In the genomic region with DNA sequence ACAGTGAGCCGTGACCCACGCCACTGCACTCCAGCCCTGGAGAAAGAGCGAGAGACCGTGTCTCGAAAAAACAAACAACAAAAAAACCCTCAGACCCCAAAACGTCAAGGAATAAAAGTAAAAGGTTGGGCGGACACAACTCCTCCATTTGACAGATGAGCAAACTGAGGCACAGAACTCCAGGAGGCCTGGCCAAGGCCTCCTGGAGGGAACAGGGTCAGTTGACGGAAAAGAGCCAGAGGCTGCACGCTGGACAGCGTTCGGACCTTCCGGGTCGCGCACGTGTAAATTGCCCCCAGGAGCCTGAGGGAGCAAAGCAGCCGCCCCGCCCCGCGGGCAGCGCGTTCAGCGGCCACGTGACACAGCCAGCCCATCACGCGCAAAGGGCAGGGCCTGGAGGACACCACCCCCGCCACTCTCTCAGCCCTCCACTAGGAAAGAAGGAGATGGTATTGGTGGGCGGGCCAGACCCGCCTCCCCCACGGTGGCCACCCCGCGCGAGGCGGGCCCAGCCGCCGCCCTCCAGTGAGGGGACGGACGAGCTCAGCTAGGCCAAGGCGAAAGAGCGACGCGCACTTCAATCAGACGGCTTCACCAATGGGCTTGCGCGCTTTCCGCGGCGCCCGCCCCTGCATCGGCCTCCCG, we compare ENCODE assay signal across 1 cellular context.
TF ChIP-seq lines count a peak whose summit lies in the region.

No MANE protein-coding gene starts in this region.

TF ChIP-seq in HepG2, 621 proteins besides CTCF, POLR2A, EP300 and RAD21 (continued from another document and continues in another):
- TF ChIP-seq, protein P1, sequence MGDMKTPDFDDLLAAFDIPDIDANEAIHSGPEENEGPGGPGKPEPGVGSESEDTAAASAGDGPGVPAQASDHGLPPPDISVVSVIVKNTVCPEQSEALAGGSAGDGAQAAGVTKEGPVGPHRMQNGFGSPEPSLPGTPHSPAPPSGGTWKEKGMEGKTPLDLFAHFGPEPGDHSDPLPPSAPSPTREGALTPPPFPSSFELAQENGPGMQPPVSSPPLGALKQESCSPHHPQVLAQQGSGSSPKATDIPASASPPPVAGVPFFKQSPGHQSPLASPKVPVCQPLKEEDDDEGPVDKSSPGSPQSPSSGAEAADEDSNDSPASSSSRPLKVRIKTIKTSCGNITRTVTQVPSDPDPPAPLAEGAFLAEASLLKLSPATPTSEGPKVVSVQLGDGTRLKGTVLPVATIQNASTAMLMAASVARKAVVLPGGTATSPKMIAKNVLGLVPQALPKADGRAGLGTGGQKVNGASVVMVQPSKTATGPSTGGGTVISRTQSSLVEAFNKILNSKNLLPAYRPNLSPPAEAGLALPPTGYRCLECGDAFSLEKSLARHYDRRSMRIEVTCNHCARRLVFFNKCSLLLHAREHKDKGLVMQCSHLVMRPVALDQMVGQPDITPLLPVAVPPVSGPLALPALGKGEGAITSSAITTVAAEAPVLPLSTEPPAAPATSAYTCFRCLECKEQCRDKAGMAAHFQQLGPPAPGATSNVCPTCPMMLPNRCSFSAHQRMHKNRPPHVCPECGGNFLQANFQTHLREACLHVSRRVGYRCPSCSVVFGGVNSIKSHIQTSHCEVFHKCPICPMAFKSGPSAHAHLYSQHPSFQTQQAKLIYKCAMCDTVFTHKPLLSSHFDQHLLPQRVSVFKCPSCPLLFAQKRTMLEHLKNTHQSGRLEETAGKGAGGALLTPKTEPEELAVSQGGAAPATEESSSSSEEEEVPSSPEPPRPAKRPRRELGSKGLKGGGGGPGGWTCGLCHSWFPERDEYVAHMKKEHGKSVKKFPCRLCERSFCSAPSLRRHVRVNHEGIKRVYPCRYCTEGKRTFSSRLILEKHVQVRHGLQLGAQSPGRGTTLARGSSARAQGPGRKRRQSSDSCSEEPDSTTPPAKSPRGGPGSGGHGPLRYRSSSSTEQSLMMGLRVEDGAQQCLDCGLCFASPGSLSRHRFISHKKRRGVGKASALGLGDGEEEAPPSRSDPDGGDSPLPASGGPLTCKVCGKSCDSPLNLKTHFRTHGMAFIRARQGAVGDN (CRISPR knock-in tag; IDR thresholded peaks at IDR 0.05): peak; percentile 99
- no peak for TF ChIP-seq NBN (conservative IDR thresholded peaks at IDR 0.05)
- TF ChIP-seq ONECUT2 (CRISPR knock-in tag; IDR thresholded peaks at IDR 0.05): no peak
- no peak for TF ChIP-seq ZNF589 (CRISPR knock-in tag; conservative IDR thresholded peaks at IDR 0.05)
- TF ChIP-seq GZF1 (CRISPR knock-in tag; IDR thresholded peaks at IDR 0.05): no peak
- TF ChIP-seq ZNF207 (IDR thresholded peaks at IDR 0.05; ENCODE audit: borderline replicate concordance): no peak
- no peak for TF ChIP-seq NKX3-1 (CRISPR knock-in tag; IDR thresholded peaks at IDR 0.05)
- TF ChIP-seq MIER3 (CRISPR knock-in tag; IDR thresholded peaks at IDR 0.05; ENCODE audit: borderline replicate concordance): no peak; the same call in 1 of the 2 replicates
- TF ChIP-seq ARNT (IDR thresholded peaks at IDR 0.05): no peak
- no peak for TF ChIP-seq MBNL3 (CRISPR knock-in tag; conservative IDR thresholded peaks at IDR 0.05)
- TF ChIP-seq FOXJ3 (CRISPR knock-in tag; IDR thresholded peaks at IDR 0.05; ENCODE audit: borderline replicate concordance): no peak
- TF ChIP-seq, protein P2, sequence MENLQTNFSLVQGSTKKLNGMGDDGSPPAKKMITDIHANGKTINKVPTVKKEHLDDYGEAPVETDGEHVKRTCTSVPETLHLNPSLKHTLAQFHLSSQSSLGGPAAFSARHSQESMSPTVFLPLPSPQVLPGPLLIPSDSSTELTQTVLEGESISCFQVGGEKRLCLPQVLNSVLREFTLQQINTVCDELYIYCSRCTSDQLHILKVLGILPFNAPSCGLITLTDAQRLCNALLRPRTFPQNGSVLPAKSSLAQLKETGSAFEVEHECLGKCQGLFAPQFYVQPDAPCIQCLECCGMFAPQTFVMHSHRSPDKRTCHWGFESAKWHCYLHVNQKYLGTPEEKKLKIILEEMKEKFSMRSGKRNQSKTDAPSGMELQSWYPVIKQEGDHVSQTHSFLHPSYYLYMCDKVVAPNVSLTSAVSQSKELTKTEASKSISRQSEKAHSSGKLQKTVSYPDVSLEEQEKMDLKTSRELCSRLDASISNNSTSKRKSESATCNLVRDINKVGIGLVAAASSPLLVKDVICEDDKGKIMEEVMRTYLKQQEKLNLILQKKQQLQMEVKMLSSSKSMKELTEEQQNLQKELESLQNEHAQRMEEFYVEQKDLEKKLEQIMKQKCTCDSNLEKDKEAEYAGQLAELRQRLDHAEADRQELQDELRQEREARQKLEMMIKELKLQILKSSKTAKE (CRISPR knock-in tag; IDR thresholded peaks at IDR 0.05; ENCODE audit: borderline replicate concordance): no peak
- TF ChIP-seq FOXM1 (CRISPR knock-in tag; IDR thresholded peaks at IDR 0.05): no peak
- TF ChIP-seq ZNF598 (CRISPR knock-in tag; IDR thresholded peaks at IDR 0.05; ENCODE audit: borderline replicate concordance): no peak
- TF ChIP-seq, protein P3, sequence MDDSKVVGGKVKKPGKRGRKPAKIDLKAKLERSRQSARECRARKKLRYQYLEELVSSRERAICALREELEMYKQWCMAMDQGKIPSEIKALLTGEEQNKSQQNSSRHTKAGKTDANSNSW (CRISPR knock-in tag; IDR thresholded peaks at IDR 0.05; ENCODE audit: borderline replicate concordance): no peak
- 0 out of 2 replicates have a peak, but pooled peaks have one; percentile 12 for TF ChIP-seq ZKSCAN1 (IDR thresholded peaks at IDR 0.05; ENCODE audit: low read length)
- no peak for TF ChIP-seq ZNF660 (CRISPR knock-in tag; IDR thresholded peaks at IDR 0.05; ENCODE audit: borderline replicate concordance, low read depth)
- no peak; the same call in 1 of the 2 replicates for TF ChIP-seq ZNF724P (CRISPR knock-in tag; IDR thresholded peaks at IDR 0.05; ENCODE audit: borderline replicate concordance)
- TF ChIP-seq, protein P4, sequence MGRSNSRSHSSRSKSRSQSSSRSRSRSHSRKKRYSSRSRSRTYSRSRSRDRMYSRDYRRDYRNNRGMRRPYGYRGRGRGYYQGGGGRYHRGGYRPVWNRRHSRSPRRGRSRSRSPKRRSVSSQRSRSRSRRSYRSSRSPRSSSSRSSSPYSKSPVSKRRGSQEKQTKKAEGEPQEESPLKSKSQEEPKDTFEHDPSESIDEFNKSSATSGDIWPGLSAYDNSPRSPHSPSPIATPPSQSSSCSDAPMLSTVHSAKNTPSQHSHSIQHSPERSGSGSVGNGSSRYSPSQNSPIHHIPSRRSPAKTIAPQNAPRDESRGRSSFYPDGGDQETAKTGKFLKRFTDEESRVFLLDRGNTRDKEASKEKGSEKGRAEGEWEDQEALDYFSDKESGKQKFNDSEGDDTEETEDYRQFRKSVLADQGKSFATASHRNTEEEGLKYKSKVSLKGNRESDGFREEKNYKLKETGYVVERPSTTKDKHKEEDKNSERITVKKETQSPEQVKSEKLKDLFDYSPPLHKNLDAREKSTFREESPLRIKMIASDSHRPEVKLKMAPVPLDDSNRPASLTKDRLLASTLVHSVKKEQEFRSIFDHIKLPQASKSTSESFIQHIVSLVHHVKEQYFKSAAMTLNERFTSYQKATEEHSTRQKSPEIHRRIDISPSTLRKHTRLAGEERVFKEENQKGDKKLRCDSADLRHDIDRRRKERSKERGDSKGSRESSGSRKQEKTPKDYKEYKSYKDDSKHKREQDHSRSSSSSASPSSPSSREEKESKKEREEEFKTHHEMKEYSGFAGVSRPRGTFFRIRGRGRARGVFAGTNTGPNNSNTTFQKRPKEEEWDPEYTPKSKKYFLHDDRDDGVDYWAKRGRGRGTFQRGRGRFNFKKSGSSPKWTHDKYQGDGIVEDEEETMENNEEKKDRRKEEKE (IDR thresholded peaks at IDR 0.05): no peak
- TF ChIP-seq CC2D1A (CRISPR knock-in tag; IDR thresholded peaks at IDR 0.05): no peak
- TF ChIP-seq ZFP62 (CRISPR knock-in tag; IDR thresholded peaks at IDR 0.05): no peak
- TF ChIP-seq ZNF672 (CRISPR knock-in tag; IDR thresholded peaks at IDR 0.05): no peak
- TF ChIP-seq, protein P5, sequence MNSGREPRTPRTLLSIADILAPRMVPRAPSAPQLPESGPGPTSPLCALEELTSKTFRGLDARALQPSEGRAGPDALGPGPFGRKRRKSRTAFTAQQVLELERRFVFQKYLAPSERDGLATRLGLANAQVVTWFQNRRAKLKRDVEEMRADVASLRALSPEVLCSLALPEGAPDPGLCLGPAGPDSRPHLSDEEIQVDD (CRISPR knock-in tag; IDR thresholded peaks at IDR 0.05; ENCODE audit: borderline replicate concordance): peak; percentile 85; the same call in 1 of the 2 replicates
- TF ChIP-seq, protein P6, sequence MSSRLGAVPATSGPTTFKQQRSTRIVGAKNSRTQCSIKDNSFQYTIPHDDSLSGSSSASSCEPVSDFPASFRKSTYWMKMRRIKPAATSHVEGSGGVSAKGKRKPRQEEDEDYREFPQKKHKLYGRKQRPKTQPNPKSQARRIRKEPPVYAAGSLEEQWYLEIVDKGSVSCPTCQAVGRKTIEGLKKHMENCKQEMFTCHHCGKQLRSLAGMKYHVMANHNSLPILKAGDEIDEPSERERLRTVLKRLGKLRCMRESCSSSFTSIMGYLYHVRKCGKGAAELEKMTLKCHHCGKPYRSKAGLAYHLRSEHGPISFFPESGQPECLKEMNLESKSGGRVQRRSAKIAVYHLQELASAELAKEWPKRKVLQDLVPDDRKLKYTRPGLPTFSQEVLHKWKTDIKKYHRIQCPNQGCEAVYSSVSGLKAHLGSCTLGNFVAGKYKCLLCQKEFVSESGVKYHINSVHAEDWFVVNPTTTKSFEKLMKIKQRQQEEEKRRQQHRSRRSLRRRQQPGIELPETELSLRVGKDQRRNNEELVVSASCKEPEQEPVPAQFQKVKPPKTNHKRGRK (CRISPR knock-in tag; IDR thresholded peaks at IDR 0.05): no peak
- TF ChIP-seq KLF15 (CRISPR knock-in tag; IDR thresholded peaks at IDR 0.05; ENCODE audit: borderline replicate concordance): peak; percentile 77; the same call in 1 of the 2 replicates
- TF ChIP-seq, protein P7, sequence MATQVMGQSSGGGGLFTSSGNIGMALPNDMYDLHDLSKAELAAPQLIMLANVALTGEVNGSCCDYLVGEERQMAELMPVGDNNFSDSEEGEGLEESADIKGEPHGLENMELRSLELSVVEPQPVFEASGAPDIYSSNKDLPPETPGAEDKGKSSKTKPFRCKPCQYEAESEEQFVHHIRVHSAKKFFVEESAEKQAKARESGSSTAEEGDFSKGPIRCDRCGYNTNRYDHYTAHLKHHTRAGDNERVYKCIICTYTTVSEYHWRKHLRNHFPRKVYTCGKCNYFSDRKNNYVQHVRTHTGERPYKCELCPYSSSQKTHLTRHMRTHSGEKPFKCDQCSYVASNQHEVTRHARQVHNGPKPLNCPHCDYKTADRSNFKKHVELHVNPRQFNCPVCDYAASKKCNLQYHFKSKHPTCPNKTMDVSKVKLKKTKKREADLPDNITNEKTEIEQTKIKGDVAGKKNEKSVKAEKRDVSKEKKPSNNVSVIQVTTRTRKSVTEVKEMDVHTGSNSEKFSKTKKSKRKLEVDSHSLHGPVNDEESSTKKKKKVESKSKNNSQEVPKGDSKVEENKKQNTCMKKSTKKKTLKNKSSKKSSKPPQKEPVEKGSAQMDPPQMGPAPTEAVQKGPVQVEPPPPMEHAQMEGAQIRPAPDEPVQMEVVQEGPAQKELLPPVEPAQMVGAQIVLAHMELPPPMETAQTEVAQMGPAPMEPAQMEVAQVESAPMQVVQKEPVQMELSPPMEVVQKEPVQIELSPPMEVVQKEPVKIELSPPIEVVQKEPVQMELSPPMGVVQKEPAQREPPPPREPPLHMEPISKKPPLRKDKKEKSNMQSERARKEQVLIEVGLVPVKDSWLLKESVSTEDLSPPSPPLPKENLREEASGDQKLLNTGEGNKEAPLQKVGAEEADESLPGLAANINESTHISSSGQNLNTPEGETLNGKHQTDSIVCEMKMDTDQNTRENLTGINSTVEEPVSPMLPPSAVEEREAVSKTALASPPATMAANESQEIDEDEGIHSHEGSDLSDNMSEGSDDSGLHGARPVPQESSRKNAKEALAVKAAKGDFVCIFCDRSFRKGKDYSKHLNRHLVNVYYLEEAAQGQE (IDR thresholded peaks at IDR 0.05; ENCODE audit: borderline replicate concordance in 1 of 2, low read depth in 1 of 2, low read length in 2 of 2): peak; percentile 41 to 88
- TF ChIP-seq TBL1XR1 (IDR thresholded peaks at IDR 0.05; ENCODE audit: borderline replicate concordance, low read length, partially characterized antibody): no peak
- TF ChIP-seq, protein P8, sequence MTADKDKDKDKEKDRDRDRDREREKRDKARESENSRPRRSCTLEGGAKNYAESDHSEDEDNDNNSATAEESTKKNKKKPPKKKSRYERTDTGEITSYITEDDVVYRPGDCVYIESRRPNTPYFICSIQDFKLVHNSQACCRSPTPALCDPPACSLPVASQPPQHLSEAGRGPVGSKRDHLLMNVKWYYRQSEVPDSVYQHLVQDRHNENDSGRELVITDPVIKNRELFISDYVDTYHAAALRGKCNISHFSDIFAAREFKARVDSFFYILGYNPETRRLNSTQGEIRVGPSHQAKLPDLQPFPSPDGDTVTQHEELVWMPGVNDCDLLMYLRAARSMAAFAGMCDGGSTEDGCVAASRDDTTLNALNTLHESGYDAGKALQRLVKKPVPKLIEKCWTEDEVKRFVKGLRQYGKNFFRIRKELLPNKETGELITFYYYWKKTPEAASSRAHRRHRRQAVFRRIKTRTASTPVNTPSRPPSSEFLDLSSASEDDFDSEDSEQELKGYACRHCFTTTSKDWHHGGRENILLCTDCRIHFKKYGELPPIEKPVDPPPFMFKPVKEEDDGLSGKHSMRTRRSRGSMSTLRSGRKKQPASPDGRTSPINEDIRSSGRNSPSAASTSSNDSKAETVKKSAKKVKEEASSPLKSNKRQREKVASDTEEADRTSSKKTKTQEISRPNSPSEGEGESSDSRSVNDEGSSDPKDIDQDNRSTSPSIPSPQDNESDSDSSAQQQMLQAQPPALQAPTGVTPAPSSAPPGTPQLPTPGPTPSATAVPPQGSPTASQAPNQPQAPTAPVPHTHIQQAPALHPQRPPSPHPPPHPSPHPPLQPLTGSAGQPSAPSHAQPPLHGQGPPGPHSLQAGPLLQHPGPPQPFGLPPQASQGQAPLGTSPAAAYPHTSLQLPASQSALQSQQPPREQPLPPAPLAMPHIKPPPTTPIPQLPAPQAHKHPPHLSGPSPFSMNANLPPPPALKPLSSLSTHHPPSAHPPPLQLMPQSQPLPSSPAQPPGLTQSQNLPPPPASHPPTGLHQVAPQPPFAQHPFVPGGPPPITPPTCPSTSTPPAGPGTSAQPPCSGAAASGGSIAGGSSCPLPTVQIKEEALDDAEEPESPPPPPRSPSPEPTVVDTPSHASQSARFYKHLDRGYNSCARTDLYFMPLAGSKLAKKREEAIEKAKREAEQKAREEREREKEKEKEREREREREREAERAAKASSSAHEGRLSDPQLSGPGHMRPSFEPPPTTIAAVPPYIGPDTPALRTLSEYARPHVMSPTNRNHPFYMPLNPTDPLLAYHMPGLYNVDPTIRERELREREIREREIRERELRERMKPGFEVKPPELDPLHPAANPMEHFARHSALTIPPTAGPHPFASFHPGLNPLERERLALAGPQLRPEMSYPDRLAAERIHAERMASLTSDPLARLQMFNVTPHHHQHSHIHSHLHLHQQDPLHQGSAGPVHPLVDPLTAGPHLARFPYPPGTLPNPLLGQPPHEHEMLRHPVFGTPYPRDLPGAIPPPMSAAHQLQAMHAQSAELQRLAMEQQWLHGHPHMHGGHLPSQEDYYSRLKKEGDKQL (CRISPR knock-in tag; IDR thresholded peaks at IDR 0.05; ENCODE audit: low read depth): 0 out of 2 replicates have a peak, but pooled peaks have one; percentile 19
- peak; percentile 61 for TF ChIP-seq ZSCAN9 (CRISPR knock-in tag; IDR thresholded peaks at IDR 0.05; ENCODE audit: borderline replicate concordance)
- TF ChIP-seq KDM2A (CRISPR knock-in tag; IDR thresholded peaks at IDR 0.05; ENCODE audit: borderline replicate concordance, low read depth): peak; percentile 57; the same call in 1 of the 2 replicates
- TF ChIP-seq HNRNPK (IDR thresholded peaks at IDR 0.05; ENCODE audit: low read depth, low read length, poor library complexity, severe bottlenecking): no peak
- TF ChIP-seq RFX3 (CRISPR knock-in tag; IDR thresholded peaks at IDR 0.05): no peak
- TF ChIP-seq ZNF670 (CRISPR knock-in tag; IDR thresholded peaks at IDR 0.05; ENCODE audit: borderline replicate concordance): no peak
- TF ChIP-seq HDAC6 (IDR thresholded peaks at IDR 0.05; ENCODE audit: low read depth, low read length): no peak
